Comparison of ENCODE assay signal across 30 cellular contexts in the genomic region with DNA sequence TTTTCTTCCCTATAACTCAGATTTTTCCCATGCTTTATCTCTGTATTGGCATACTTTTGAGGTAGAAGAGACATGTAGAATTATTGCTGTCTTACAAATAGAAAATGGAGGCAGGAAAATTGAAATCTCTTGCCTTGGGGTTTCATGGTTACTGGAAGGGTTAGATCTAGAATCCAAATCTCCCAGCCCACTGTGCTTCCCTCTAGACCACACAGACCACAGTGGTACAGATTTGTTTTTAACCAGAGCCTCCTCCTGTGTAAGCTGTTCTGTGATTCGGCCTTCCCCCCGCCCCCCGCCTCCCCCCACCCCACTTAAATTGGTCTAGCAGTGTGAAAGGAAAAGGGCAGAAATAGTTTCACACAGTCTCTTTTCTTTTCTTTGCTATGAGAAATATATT.
"Had no signal": no experiment of that assay in that cellular context is flagged by ENCODE, and none has a peak within 500 bp of the region (broad histone marks: within the 10 kb centered on the region; RNA-seq: fewer than 3 reads in every experiment).

No MANE protein-coding gene starts in this region.

- H3K27me3 ChIP-seq: heart left ventricle, pancreas, spleen, tibial nerve, vagina had no signal

- H3K4me3 Mint-ChIP-seq: naive B cell; natural killer cell; neural crest cell; stimulated activated memory B cell treated with anti-CD40 and anti-IgM and Interleukin-4, amounts not matched to agents 10 μg/mL and 1 μg/mL and 100 μg/mL, for 72 hours; stimulated activated naive CD8-positive, alpha-beta T cell treated with anti-CD3 and anti-CD28 coated beads, Interleukin-15, amount 100 ng/mL, for 72 hours; type B pancreatic cell had no signal

- DNase-seq: heart left ventricle; hypothalamus; immature natural killer cell; kidney; left colon; left ventricle myocardium inferior; mesendoderm; naive B cell; natural killer cell; nucleus accumbens; pancreas; posterior cingulate gyrus; retina; right cardiac atrium; spleen; stimulated activated CD4-positive, alpha-beta T cell treated with anti-CD3 and anti-CD28 coated beads, Interleukin-1b, Interleukin-23, amount 100 ng/mL, for 48 hours; stimulated activated CD4-positive, alpha-beta T cell treated with anti-CD3 and anti-CD28 coated beads, Interleukin-2, amount 100 ng/mL, for 48 hours; stimulated activated CD4-positive, alpha-beta T cell treated with anti-CD3 and anti-CD28 coated beads, Interleukin-4, amount 100 ng/mL, for 4 hours; stimulated activated CD8-positive, alpha-beta memory T cell treated with anti-CD3 and anti-CD28 coated beads, Interleukin-4, amount 100 ng/mL, for 48 hours; stimulated activated naive CD4-positive, alpha-beta T cell treated with Interleukin-2 at 50 U/mL for 16 hours; stimulated activated naive CD8-positive, alpha-beta T cell treated with anti-CD3 and anti-CD28 coated beads, Interleukin-15, amount 100 ng/mL, for 72 hours; substantia nigra had no signal

- H3K27ac Mint-ChIP-seq: naive B cell; stimulated activated memory B cell treated with anti-CD40 and anti-IgM and Interleukin-4, amounts not matched to agents 10 μg/mL and 1 μg/mL and 100 μg/mL, for 72 hours; stimulated activated naive CD8-positive, alpha-beta T cell treated with anti-CD3 and anti-CD28 coated beads, Interleukin-15, amount 100 ng/mL, for 72 hours; type B pancreatic cell had no signal

- ATAC-seq: heart left ventricle; left colon; natural killer cell; pancreas; right cardiac atrium; sciatic nerve; stimulated activated memory B cell treated with anti-CD40 and anti-IgM and Interleukin-4, amounts not matched to agents 10 μg/mL and 1 μg/mL and 100 μg/mL, for 72 hours; stimulated activated naive CD8-positive, alpha-beta T cell treated with anti-CD3 and anti-CD28 coated beads, Interleukin-15, amount 100 ng/mL, for 72 hours had no signal

- H3K4me1 Mint-ChIP-seq: naive B cell; stimulated activated memory B cell treated with anti-CD40 and anti-IgM and Interleukin-4, amounts not matched to agents 10 μg/mL and 1 μg/mL and 100 μg/mL, for 72 hours; stimulated activated naive CD8-positive, alpha-beta T cell treated with anti-CD3 and anti-CD28 coated beads, Interleukin-15, amount 100 ng/mL, for 72 hours had no signal

- H3K27me3 Mint-ChIP-seq: naive B cell; stimulated activated memory B cell treated with anti-CD40 and anti-IgM and Interleukin-4, amounts not matched to agents 10 μg/mL and 1 μg/mL and 100 μg/mL, for 72 hours; stimulated activated naive CD8-positive, alpha-beta T cell treated with anti-CD3 and anti-CD28 coated beads, Interleukin-15, amount 100 ng/mL, for 72 hours; type B pancreatic cell had no signal

- H3K9me3 Mint-ChIP-seq: natural killer cell had no signal

- H3K9me3 ChIP-seq: pancreas, prostate gland, tibial nerve, vagina had no signal

- H3K27ac ChIP-seq: left ventricle myocardium inferior, pancreas, prostate gland, spleen, tibial nerve, vagina had no signal

- H3K4me1 ChIP-seq: pancreas, prostate gland, spleen, vagina had no signal

- H3K4me3 ChIP-seq: heart left ventricle, left ventricle myocardium inferior, lung, pancreas, prostate gland, spleen, tibial nerve, vagina had no signal

- H3K36me3 ChIP-seq: prostate gland, vagina had no signal
